9 cellular contexts compared by ENCODE assay signal in the genomic region with DNA sequence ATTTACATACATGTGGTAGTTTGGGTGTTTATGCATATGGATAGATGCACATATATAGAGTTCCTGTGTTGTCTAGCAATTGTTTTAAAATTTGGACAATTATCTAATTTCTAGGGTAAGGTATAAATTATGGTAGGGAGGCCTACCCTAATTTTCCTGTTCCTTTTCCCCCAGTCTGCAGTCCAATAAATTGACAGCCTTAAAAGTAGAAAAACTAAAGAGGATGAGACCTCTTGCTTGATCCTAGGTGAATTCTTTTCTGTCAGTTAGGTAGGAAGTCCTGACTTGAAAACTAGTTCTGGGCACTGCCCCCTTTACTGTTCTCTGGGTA. TPM values are rescaled to one million over a fixed set of nuclear protein-coding genes. Genes with fewer than 3 reads are reported as not detected.
DNase-seq lines count a peak whose midpoint lies in the region; ATAC-seq and TF ChIP-seq lines count a peak whose summit lies in the region.
"Had no signal": no experiment of that assay in that cellular context is flagged by ENCODE, and none has a peak within 500 bp of the region (broad histone marks: within the 10 kb centered on the region; RNA-seq: fewer than 3 reads in every experiment).

No MANE protein-coding gene starts in this region.

- no peaks in the 10 kb centered on the region for H3K9me3 Mint-ChIP-seq in activated CD4-positive, alpha-beta T cell treated with anti-CD3 and anti-CD28 coated beads, Interleukin-2, amount 10 ng/mL, durations not matched to agents 7 days and 5 days
- no peaks in the 10 kb centered on the region for H3K9me3 Mint-ChIP-seq in activated naive CD4-positive, alpha-beta T cell treated with anti-CD3 and anti-CD28 coated beads, Interleukin-2, amount 50 U/mL, for 72 hours

- no peak for DNase-seq in activated CD4-positive, alpha-beta T cell treated with anti-CD3 and anti-CD28 coated beads, Interleukin-2, amount 10 ng/mL, durations not matched to agents 7 days and 5 days
- no peak for DNase-seq in activated CD4-positive, alpha-beta T cell treated with anti-CD3 and anti-CD28 coated beads, Interleukin-2, amount 50 U/mL, for 48 hours
- no peak for DNase-seq in activated naive CD4-positive, alpha-beta T cell treated with anti-CD3 and anti-CD28 coated beads, Interleukin-2, amount 50 U/mL, for 72 hours (ENCODE audit: low spot score in 2 of 2)
- DNase-seq in lower lobe of right lung (no peak), NCI-H1694 treated with DMSO at 0.1 percent for 48 hours (lab: John Stamatoyannopoulos, UW) (no peak), activated gamma-delta T cell treated with Interleukin-2 at 50 U/mL for 16 hours (no peak), NCI-H2029 (lab: John Stamatoyannopoulos, UW) (no peak)
- DNase-seq: T-helper 9 cell had no signal

- H3K4me1 Mint-ChIP-seq in activated CD4-positive, alpha-beta T cell treated with anti-CD3 and anti-CD28 coated beads, Interleukin-2, amount 10 ng/mL, durations not matched to agents 7 days and 5 days = peaks cover 37% of the 10 kb centered on the region

- H3K36me3 ChIP-seq in lower lobe of right lung = peaks cover 11% of the 10 kb centered on the region
- H3K36me3 ChIP-seq in thymus (ENCODE audit: control insufficient read depth, insufficient read depth) = peaks cover 2% of the 10 kb centered on the region

- no peak for TF ChIP-seq CTCF in lower lobe of right lung (IDR thresholded peaks at IDR 0.05)

- H3K4me1 ChIP-seq in lower lobe of right lung = peaks cover 37% of the 10 kb centered on the region
- H3K4me1 ChIP-seq in thymus (ENCODE audit: control insufficient read depth, insufficient read depth, low read length) = peaks cover 8% of the 10 kb centered on the region

- H3K36me3 Mint-ChIP-seq in activated CD4-positive, alpha-beta T cell treated with anti-CD3 and anti-CD28 coated beads, Interleukin-2, amount 10 ng/mL, durations not matched to agents 7 days and 5 days (ENCODE audit: low read depth) = peaks cover 41% of the 10 kb centered on the region
- peaks cover 34 to 59% of the 10 kb centered on the region in 2 donors for H3K36me3 Mint-ChIP-seq in activated naive CD4-positive, alpha-beta T cell treated with anti-CD3 and anti-CD28 coated beads, Interleukin-2, amount 50 U/mL, for 72 hours

- POLR2A ChIA-PET in activated CD4-positive, alpha-beta T cell treated with anti-CD3 and anti-CD28 coated beads, Interleukin-2, amount 10 ng/mL, durations not matched to agents 7 days and 5 days (lab: Charles Lee) = interaction anchor here (0.6 to 2.2 kb wide), 7 partner anchors 10 to 704 kb away, joined by 3 to 24 read pairs (median 4); partner anchors contain the start of gene BORCS5

- peak in 1 of 2 donors; percentile 40 for ATAC-seq in activated naive CD4-positive, alpha-beta T cell treated with anti-CD3 and anti-CD28 coated beads, Interleukin-2, amount 50 U/mL, for 72 hours
- ATAC-seq in lower lobe of right lung = no peak

- intact Hi-C loops in lower lobe of right lung (cut with DNase I) = no loop called here

- no peaks in the 10 kb centered on the region for H3K27me3 ChIP-seq in lower lobe of right lung (ENCODE audit: low read depth)
- no peaks in the 10 kb centered on the region for H3K27me3 ChIP-seq in thymus (ENCODE audit: control insufficient read depth, insufficient read depth)

- no peaks in the 10 kb centered on the region for H3K9me3 ChIP-seq in lower lobe of right lung
- H3K9me3 ChIP-seq in thymus (ENCODE audit: control insufficient read depth) = no peaks in the 10 kb centered on the region

- H3K4me3 Mint-ChIP-seq in activated CD4-positive, alpha-beta T cell treated with anti-CD3 and anti-CD28 coated beads, Interleukin-2, amount 10 ng/mL, durations not matched to agents 7 days and 5 days = peak overlapping the region; percentile 95

- peak overlapping the region; percentile 91 for H3K4me3 ChIP-seq in lower lobe of right lung
- peak overlapping the region; percentile 96 for H3K4me3 ChIP-seq in thymus (ENCODE audit: low read length)

- H3K27ac ChIP-seq in lower lobe of right lung = peak overlapping the region; percentile 99
- peak overlapping the region; percentile 100 for H3K27ac ChIP-seq in thymus (ENCODE audit: low read depth)

- H3K27ac Mint-ChIP-seq in activated CD4-positive, alpha-beta T cell treated with anti-CD3 and anti-CD28 coated beads, Interleukin-2, amount 10 ng/mL, durations not matched to agents 7 days and 5 days = peak overlapping the region; percentile 99
- H3K27ac Mint-ChIP-seq in activated naive CD4-positive, alpha-beta T cell treated with anti-CD3 and anti-CD28 coated beads, Interleukin-2, amount 50 U/mL, for 72 hours = peak overlapping the region; percentile 97 to 98

- CTCF ChIA-PET in activated CD4-positive, alpha-beta T cell treated with anti-CD3 and anti-CD28 coated beads, Interleukin-2, amount 10 ng/mL, durations not matched to agents 7 days and 5 days (lab: Charles Lee) = interaction anchor here (0.9 to 1.8 kb wide), 3 partner anchors 9 to 338 kb away, joined by 3 to 8 read pairs (median 6); no protein-coding TSS in a partner anchor

- H3K27me3 Mint-ChIP-seq in activated CD4-positive, alpha-beta T cell treated with anti-CD3 and anti-CD28 coated beads, Interleukin-2, amount 10 ng/mL, durations not matched to agents 7 days and 5 days = no peaks in the 10 kb centered on the region

RNA-seq across cellular contexts. Expression of gene CDKN1B, which starts 2.1 kb away (rescaled TPM):
- 100 to 1,000 TPM; 105 to 117 TPM for total RNA-seq in activated CD4-positive, alpha-beta T cell treated with anti-CD3 and anti-CD28 coated beads, Interleukin-2, amount 10 ng/mL, durations not matched to agents 7 days and 5 days
- total RNA-seq in activated naive CD4-positive, alpha-beta T cell treated with anti-CD3 and anti-CD28 coated beads, Interleukin-2, amount 50 U/mL, for 72 hours = 10 to 100 TPM; 39.7 to 46.6 TPM
- total RNA-seq in lower lobe of right lung = 57.7 TPM
- 103 TPM for polyA plus RNA-seq in thymus

RNA-seq across cellular contexts. Expression of gene GPR19, which starts 19.1 kb away (rescaled TPM):
- 1 to 10 TPM; 7.7 to 9.3 TPM for total RNA-seq in activated CD4-positive, alpha-beta T cell treated with anti-CD3 and anti-CD28 coated beads, Interleukin-2, amount 10 ng/mL, durations not matched to agents 7 days and 5 days
- total RNA-seq in activated naive CD4-positive, alpha-beta T cell treated with anti-CD3 and anti-CD28 coated beads, Interleukin-2, amount 50 U/mL, for 72 hours = 10 to 100 TPM; 24.8 to 27.5 TPM
- not detected for total RNA-seq in lower lobe of right lung
- polyA plus RNA-seq in thymus = 2.4 TPM
